Comparison of ENCODE assay signal across 21 cellular contexts in genomic region chr10:64394744-64395143, GRCh38.
A peak's percentile ranks its signal among the peaks of the same experiment; 100 is the strongest.
DNase-seq lines count a peak whose midpoint lies in the region; ATAC-seq, FAIRE-seq and TF ChIP-seq lines count a peak whose summit lies in the region.
"Had no signal": no experiment of that assay in that cellular context is flagged by ENCODE, and none has a peak within 500 bp of the region (broad histone marks: within the 10 kb centered on the region; RNA-seq: fewer than 3 reads in every experiment).

No MANE protein-coding gene starts in this region.

- intact Hi-C loops in transverse colon (cut with DNase I; ENCODE audit: low total_unique reads) = no loop called here

- TF ChIP-seq CTCF in GM23338 (conservative IDR thresholded peaks at IDR 0.05; ENCODE audit: low read depth in 2 of 2) (no peak), transverse colon (IDR thresholded peaks at IDR 0.05) (no peak)

- no peak for DNase-seq in GM23338 (ENCODE audit: low spot score)
- peak; percentile 79 for DNase-seq in astrocyte of the hippocampus (ENCODE audit: low read depth, low spot score)
- DNase-seq in iris pigment epithelial cell (ENCODE audit: low read depth) = peak; percentile 10
- peak; percentile 52 for DNase-seq in urothelium cell line (ENCODE audit: low spot score)
- DNase-seq in transverse colon = no peak
- DNase-seq in NCI-H2029 (lab: John Stamatoyannopoulos, UW) = no peak
- DNase-seq: activated naive CD8-positive, alpha-beta T cell treated with anti-CD3 and anti-CD28 coated beads for 36 hours; activated T-cell treated with anti-CD3 and anti-CD28 coated beads, Interleukin-2, amount 50 U/mL, for 48 hours; left ventricle myocardium inferior; NCI-H2227 treated with DMSO at 0.1 percent for 48 hours; occipital lobe; stimulated activated CD4-positive, alpha-beta T cell treated with anti-CD3 and anti-CD28 coated beads, Interleukin-15, amount 100 ng/mL, for 24 hours had no signal

- H3K9me3 Mint-ChIP-seq in GM23338 = no peaks in the 10 kb centered on the region
- H3K9me3 Mint-ChIP-seq: activated naive CD8-positive, alpha-beta T cell treated with anti-CD3 and anti-CD28 coated beads for 36 hours; stimulated activated memory B cell treated with anti-CD40 and anti-IgM and Interleukin-4, amounts not matched to agents 10 μg/mL and 1 μg/mL and 100 μg/mL, for 72 hours had no signal

- no peaks in the 10 kb centered on the region for H3K36me3 ChIP-seq in GM23338 (ENCODE audit: insufficient read depth)
- H3K36me3 ChIP-seq in transverse colon = no peaks in the 10 kb centered on the region
- H3K36me3 ChIP-seq: BLaER1, left ventricle myocardium inferior, right atrium auricular region, thoracic aorta had no signal

- in situ Hi-C loops in transverse colon (cut with MboI; ENCODE audit: low pct_ligation_motif_present in 1 of 4, low pct_unique_long_range_greater_than_20kb in 1 of 4, low sequenced_read_pairs in 3 of 4) = no loop called here

- H3K4me3 ChIP-seq in GM23338 (no peak overlapping the region), transverse colon (no peak overlapping the region)
- H3K4me3 ChIP-seq: BLaER1, left ventricle myocardium inferior, right atrium auricular region, thoracic aorta had no signal

- H3K9me3 ChIP-seq in transverse colon = no peaks in the 10 kb centered on the region
- H3K9me3 ChIP-seq: BLaER1, right atrium auricular region, thoracic aorta had no signal

- H3F3A ChIP-seq in GM23338 (replicated peaks; ENCODE audit: low read depth) = no peaks in the 10 kb centered on the region

- peaks cover 13% of the 10 kb centered on the region for H3K4me1 Mint-ChIP-seq in GM23338
- H3K4me1 Mint-ChIP-seq: activated naive CD8-positive, alpha-beta T cell treated with anti-CD3 and anti-CD28 coated beads for 36 hours; stimulated activated memory B cell treated with anti-CD40 and anti-IgM and Interleukin-4, amounts not matched to agents 10 μg/mL and 1 μg/mL and 100 μg/mL, for 72 hours had no signal

- H3K9me2 ChIP-seq in GM23338 (ENCODE audit: insufficient read depth) = no peaks in the 10 kb centered on the region

- 33 to 78% methylated on average over 1 of the region's 1 CpG for WGBS in transverse colon (ENCODE audit: low coverage in 1 of 2), 2 donors

- H3K36me3 Mint-ChIP-seq in GM23338 (ENCODE audit: low read depth) = no peaks in the 10 kb centered on the region
- H3K36me3 Mint-ChIP-seq: activated naive CD8-positive, alpha-beta T cell treated with anti-CD3 and anti-CD28 coated beads for 36 hours; stimulated activated memory B cell treated with anti-CD40 and anti-IgM and Interleukin-4, amounts not matched to agents 10 μg/mL and 1 μg/mL and 100 μg/mL, for 72 hours had no signal

- H3K4me3 Mint-ChIP-seq in GM23338 = no peak overlapping the region
- H3K4me3 Mint-ChIP-seq: activated naive CD8-positive, alpha-beta T cell treated with anti-CD3 and anti-CD28 coated beads for 36 hours; stimulated activated memory B cell treated with anti-CD40 and anti-IgM and Interleukin-4, amounts not matched to agents 10 μg/mL and 1 μg/mL and 100 μg/mL, for 72 hours had no signal

- no peak for FAIRE-seq in urothelium cell line (lab: Jason Lieb, UNC)
- FAIRE-seq: bronchial epithelial cell, D721Med had no signal

- H3K27ac Mint-ChIP-seq in GM23338 = no peak overlapping the region
- H3K27ac Mint-ChIP-seq: activated naive CD8-positive, alpha-beta T cell treated with anti-CD3 and anti-CD28 coated beads for 36 hours; stimulated activated memory B cell treated with anti-CD40 and anti-IgM and Interleukin-4, amounts not matched to agents 10 μg/mL and 1 μg/mL and 100 μg/mL, for 72 hours had no signal

- H3K4me1 ChIP-seq in GM23338 (ENCODE audit: insufficient read depth) (peaks cover 11% of the 10 kb centered on the region; the same call in 1 of the 2 replicates), transverse colon (no peaks in the 10 kb centered on the region)
- H3K4me1 ChIP-seq: BLaER1, left ventricle myocardium inferior, right atrium auricular region had no signal

- ATAC-seq in GM23338 = no peak
- ATAC-seq in HG03565 (IDR thresholded peaks at IDR 0.05; ENCODE audit: unreplicated experiment) = no peak
- ATAC-seq: Panc1; stimulated activated memory B cell treated with anti-CD40 and anti-IgM and Interleukin-4, amounts not matched to agents 10 μg/mL and 1 μg/mL and 100 μg/mL, for 72 hours had no signal

- no peak for TF ChIP-seq EP300 in transverse colon (IDR thresholded peaks at IDR 0.05; ENCODE audit: low read depth)

- no peaks in the 10 kb centered on the region for H3K79me2 ChIP-seq in GM23338 (replicated peaks; ENCODE audit: insufficient read depth)

- no peak overlapping the region for H3K4me2 ChIP-seq in GM23338
- H3K4me2 ChIP-seq: BLaER1 had no signal

- H3K27me3 ChIP-seq in GM23338 (ENCODE audit: insufficient read depth) = no peaks in the 10 kb centered on the region
- no peaks in the 10 kb centered on the region for H3K27me3 ChIP-seq in transverse colon
- H3K27me3 ChIP-seq: BLaER1, right atrium auricular region had no signal

- no peak for TF ChIP-seq POLR2A in transverse colon (IDR thresholded peaks at IDR 0.05)

- peaks cover 3% of the 10 kb centered on the region for H3K27me3 Mint-ChIP-seq in GM23338 (ENCODE audit: insufficient read depth, low read depth, poor library complexity)
- H3K27me3 Mint-ChIP-seq: activated naive CD8-positive, alpha-beta T cell treated with anti-CD3 and anti-CD28 coated beads for 36 hours; stimulated activated memory B cell treated with anti-CD40 and anti-IgM and Interleukin-4, amounts not matched to agents 10 μg/mL and 1 μg/mL and 100 μg/mL, for 72 hours had no signal

- H2AFZ ChIP-seq in GM23338 = 0 out of 2 replicates have a peak overlapping the region, but pooled peaks have one; percentile 49

- H3K27ac ChIP-seq in GM23338 (ENCODE audit: low read depth) (no peak overlapping the region), transverse colon (no peak overlapping the region)
- H3K27ac ChIP-seq: BLaER1, HL-60, left ventricle myocardium inferior, right atrium auricular region, thoracic aorta had no signal

- H4K20me1 ChIP-seq in GM23338 (replicated peaks; ENCODE audit: insufficient read depth) = no peaks in the 10 kb centered on the region
- H4K20me1 ChIP-seq: BLaER1 had no signal

TF ChIP-seq in GM23338, 12 proteins besides CTCF, POLR2A, EP300 and RAD21 (continues in another document):
- no peak for TF ChIP-seq ZNF462 (CRISPR knock-in tag; IDR thresholded peaks at IDR 0.05)
- TF ChIP-seq POLR2AphosphoS5 (IDR thresholded peaks at IDR 0.05; ENCODE audit: low read depth) = no peak
- TF ChIP-seq NANOG (IDR thresholded peaks at IDR 0.05; ENCODE audit: borderline replicate concordance) = no peak
- no peak for TF ChIP-seq CREB1 (CRISPR knock-in tag; IDR thresholded peaks at IDR 0.05; ENCODE audit: low read depth)
- TF ChIP-seq ZNF114 (CRISPR knock-in tag; IDR thresholded peaks at IDR 0.05) = no peak

Comparison
In these comparisons a context has a peak if more than half of its experiments do, and no peak if none do; other contexts are left out.
1. DNase-seq: peak in astrocyte of the hippocampus (single experiment), iris pigment epithelial cell (single experiment) and urothelium cell line (single experiment); none in GM23338 (single experiment), transverse colon (single experiment) and NCI-H2029 (single experiment).